In the genomic region with DNA sequence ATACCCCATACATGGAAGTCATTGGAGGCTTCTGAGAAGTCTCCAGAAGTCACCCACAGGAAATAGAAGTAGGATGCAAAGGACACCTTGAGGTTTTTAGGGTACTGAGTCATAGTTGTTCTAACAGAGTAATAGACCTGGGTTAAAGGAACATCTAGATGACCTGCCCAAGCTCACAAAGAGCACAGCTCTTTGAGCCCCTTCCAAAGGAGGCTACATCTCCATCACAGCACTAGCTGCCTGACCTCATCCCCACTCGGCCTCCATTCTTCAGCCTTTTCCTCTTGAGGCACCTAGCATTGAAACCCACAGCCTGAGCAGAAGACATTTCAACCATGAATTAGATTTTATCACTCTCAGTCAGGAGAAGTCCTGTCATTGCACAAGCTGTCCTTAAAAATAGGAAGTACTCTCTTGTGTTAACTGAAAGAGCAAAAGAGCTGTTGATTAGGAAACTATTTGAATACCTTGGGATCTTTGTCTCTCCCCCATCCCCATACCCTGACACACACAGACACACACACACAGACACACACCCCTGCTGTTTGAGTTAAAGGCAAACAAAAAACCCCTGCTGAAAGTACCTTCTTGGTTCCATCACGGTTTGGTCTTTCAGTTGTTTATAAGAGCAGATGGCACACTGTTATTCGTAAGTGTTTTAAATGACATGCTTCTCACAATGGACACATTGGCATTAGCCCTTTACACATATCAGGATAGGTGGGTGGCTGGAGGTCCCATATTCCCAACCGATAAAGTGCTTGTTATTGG, we compare ENCODE assay signal across 15 cellular contexts. TPM values are rescaled to one million over a fixed set of nuclear protein-coding genes. Genes with fewer than 3 reads are reported as not detected.
DNase-seq lines count a peak whose midpoint lies in the region; ATAC-seq, FAIRE-seq and TF ChIP-seq lines count a peak whose summit lies in the region.
"Had no signal": no experiment of that assay in that cellular context is flagged by ENCODE, and none has a peak within 500 bp of the region (broad histone marks: within the 10 kb centered on the region; RNA-seq: fewer than 3 reads in every experiment).

No MANE protein-coding gene starts in this region.

- H3K27me3 ChIP-seq in CD8-positive, alpha-beta T cell (ENCODE audit: insufficient read depth, low read length), result no peaks in the 10 kb centered on the region
- H3K27me3 ChIP-seq in foreskin keratinocyte, result no peaks in the 10 kb centered on the region
- H3K27me3 ChIP-seq: hepatocyte, stomach had no signal

- peak; percentile 82 for ATAC-seq in CD8-positive, alpha-beta T cell
- ATAC-seq in left ventricle myocardium superior (peak; percentile 30), foreskin keratinocyte (no peak)

- FAIRE-seq in HTR-8/SVneo (lab: Jason Lieb, UNC), result no peak

- H3K9me3 ChIP-seq in CD8-positive, alpha-beta T cell (ENCODE audit: low read length), result no peaks in the 10 kb centered on the region
- H3K9me3 ChIP-seq: stomach had no signal

- peak overlapping the region; percentile 64 for H3K27ac Mint-ChIP-seq in CD8-positive, alpha-beta T cell

- no peak overlapping the region for H3K4me3 ChIP-seq in CD8-positive, alpha-beta T cell (ENCODE audit: low read depth, low read length)
- H3K4me3 ChIP-seq: hepatocyte, skin epidermis, stomach had no signal

- in situ Hi-C loops in KBM-7 (cut with MboI; ENCODE audit: low pct_unique_long_range_greater_than_20kb, low sequenced_read_pairs), result no loop called here

- CTCF ChIA-PET in CD8-positive, alpha-beta T cell (lab: Charles Lee), result interaction anchor here (0.6 kb wide), 1 partner anchor 68 kb away, joined by 3 read pairs; no protein-coding TSS in a partner anchor

- H3K4me1 Mint-ChIP-seq in CD8-positive, alpha-beta T cell (ENCODE audit: low read depth), result peaks cover 19% of the 10 kb centered on the region

- no peak overlapping the region for H3K4me3 Mint-ChIP-seq in CD8-positive, alpha-beta T cell

- POLR2A ChIA-PET in CD8-positive, alpha-beta T cell (lab: Charles Lee), result no interaction called here

- peaks cover 18% of the 10 kb centered on the region for H3K36me3 ChIP-seq in CD8-positive, alpha-beta T cell (ENCODE audit: insufficient read depth, low read length)

- no peak for TF ChIP-seq CTCF in CD8-positive, alpha-beta T cell (IDR thresholded peaks at IDR 0.05)
- TF ChIP-seq CTCF in foreskin keratinocyte (conservative IDR thresholded peaks at IDR 0.05), result no peak

- H3K4me1 ChIP-seq in CD8-positive, alpha-beta T cell (ENCODE audit: insufficient read depth, low read length), result no peaks in the 10 kb centered on the region
- no peaks in the 10 kb centered on the region for H3K4me1 ChIP-seq in foreskin keratinocyte

- no peaks in the 10 kb centered on the region for H3K27me3 Mint-ChIP-seq in CD8-positive, alpha-beta T cell (ENCODE audit: low read depth)

- DNase-seq in CD8-positive, alpha-beta T cell, result no peak
- DNase-seq in KBM-7 (peak; percentile 88), UCSD-AML1 (lab: John Stamatoyannopoulos, UW; ENCODE audit: unreplicated experiment) (peak; percentile 56), left ventricle myocardium superior (no peak), DMS 273 treated with DMSO at 0.1 percent for 48 hours (lab: John Stamatoyannopoulos, UW) (no peak), foreskin keratinocyte (no peak), HPDE6-E6E7 (ENCODE audit: extremely low spot score) (no peak), HTR-8/SVneo (ENCODE audit: insufficient read length, low spot score) (no peak)
- DNase-seq: DMS153, NCI-H1436 treated with DMSO at 0.1 percent for 48 hours, stomach had no signal

- H3K9me3 Mint-ChIP-seq in CD8-positive, alpha-beta T cell, result no peaks in the 10 kb centered on the region

- H3K27ac ChIP-seq in CD8-positive, alpha-beta T cell (ENCODE audit: low read depth, low read length), result no peak overlapping the region
- no peak overlapping the region for H3K27ac ChIP-seq in foreskin keratinocyte
- H3K27ac ChIP-seq: hepatocyte had no signal

- intact Hi-C loops in CD8-positive, alpha-beta T cell (cut with DNase I, micrococcal nuclease), result no loop called here
- intact Hi-C loops in left ventricle myocardium superior (cut with micrococcal nuclease), result no loop called here

- H3K36me3 Mint-ChIP-seq in CD8-positive, alpha-beta T cell, result peaks cover 85% of the 10 kb centered on the region

RNA-seq across cellular contexts. Expression of a gene that starts 22.2 kb away (rescaled TPM):
- 10 to 100 TPM; 30.3 to 30.6 TPM for total RNA-seq in CD8-positive, alpha-beta T cell
- total RNA-seq in left ventricle myocardium superior, result 42.5 TPM
- total RNA-seq in foreskin keratinocyte, result 21.5 and 29.8 TPM in 2 replicates
- polyA plus RNA-seq in foreskin keratinocyte, result 18.9 and 22.5 TPM in 2 replicates

RNA-seq across cellular contexts. Expression of a gene that starts 30.4 kb away (rescaled TPM):
- total RNA-seq in CD8-positive, alpha-beta T cell, result not detected
- total RNA-seq in left ventricle myocardium superior (not detected), foreskin keratinocyte (not detected in 2 replicates)
- polyA plus RNA-seq in foreskin keratinocyte, result not detected in 2 replicates
- total RNA-seq: dermis microvascular lymphatic vessel endothelial cell, hepatocyte, myocyte, stomach had no signal
- polyA plus RNA-seq: hepatocyte, stomach had no signal

RNA-seq across cellular contexts. Expression of a gene that starts 34.7 kb away (rescaled TPM):
- 1 to 10 TPM; 8.0 to 8.6 TPM for total RNA-seq in CD8-positive, alpha-beta T cell
- 11.2 TPM for total RNA-seq in left ventricle myocardium superior
- 10.8 and 11.2 TPM in 2 replicates for total RNA-seq in foreskin keratinocyte
- 7.5 and 9.1 TPM in 2 replicates for polyA plus RNA-seq in foreskin keratinocyte

Comparison
In these comparisons a context has a peak if more than half of its experiments do, and no peak if none do; other contexts are left out.
1. DNase-seq: peak in KBM-7 (single experiment) and UCSD-AML1 (single experiment); none in CD8-positive, alpha-beta T cell (0 of 7), left ventricle myocardium superior (single experiment), DMS 273 treated with DMSO at 0.1 percent for 48 hours (single experiment), foreskin keratinocyte (0 of 2), HPDE6-E6E7 (single experiment) and HTR-8/SVneo (single experiment).